In genomic region chr16:28880589-28880915, GRCh38 we compare ENCODE assay signal across 8 cellular contexts. TPM values are rescaled to one million over a fixed set of nuclear protein-coding genes. Genes with fewer than 3 reads are reported as not detected.
A peak's percentile ranks its signal among the peaks of the same experiment; 100 is the strongest.
DNase-seq lines count a peak whose midpoint lies in the region; ATAC-seq and TF ChIP-seq lines count a peak whose summit lies in the region.

No MANE protein-coding gene starts in this region.

- H3K9me3 ChIP-seq in breast epithelium = no peaks in the 10 kb centered on the region

- no peaks in the 10 kb centered on the region for H3K36me3 ChIP-seq in breast epithelium

- no peaks in the 10 kb centered on the region for H3K27me3 ChIP-seq in breast epithelium

- no peak for TF ChIP-seq CTCF in C4-2B (conservative IDR thresholded peaks at IDR 0.05)
- TF ChIP-seq CTCF in breast epithelium (IDR thresholded peaks at IDR 0.05) = no peak
- no peak for TF ChIP-seq CTCF in natural killer cell (IDR thresholded peaks at IDR 0.05)

- H3K4me1 Mint-ChIP-seq in IgD-negative memory B cell (peaks cover 0 to 3% (median 2%) of the 10 kb centered on the region in 3 donors), natural killer cell (peaks cover 10 to 27% of the 10 kb centered on the region in 2 donors)

- H3K27ac ChIP-seq in C4-2B (peak overlapping the region; percentile 66; the same call in 1 of the 2 replicates), breast epithelium (no peak overlapping the region)

- intact Hi-C loops in breast epithelium (cut with DNase I; ENCODE audit: low total_unique reads) = no loop called here
- intact Hi-C loops in natural killer cell (cut with micrococcal nuclease) = no loop called here

- no peak for TF ChIP-seq POLR2A in breast epithelium (IDR thresholded peaks at IDR 0.05)

- no peaks in the 10 kb centered on the region for H3K9me3 Mint-ChIP-seq in IgD-negative memory B cell
- H3K9me3 Mint-ChIP-seq in natural killer cell = no peaks in the 10 kb centered on the region

- no peaks in the 10 kb centered on the region for H3K36me3 Mint-ChIP-seq in IgD-negative memory B cell
- no peaks in the 10 kb centered on the region for H3K36me3 Mint-ChIP-seq in natural killer cell

- H3K27ac Mint-ChIP-seq in IgD-negative memory B cell (no peak overlapping the region), natural killer cell (peak overlapping the region in 1 of 2 donors; percentile 83)

- H3K27me3 Mint-ChIP-seq in IgD-negative memory B cell (peaks cover 6% of the 10 kb centered on the region), natural killer cell (ENCODE audit: low read depth in 2 of 2) (peaks cover 0 to 6% of the 10 kb centered on the region in 2 donors)

- ATAC-seq in natural killer cell = no peak
- ATAC-seq in HG02588 (IDR thresholded peaks at IDR 0.05; ENCODE audit: unreplicated experiment) = no peak

- peaks cover 0 to 4% of the 10 kb centered on the region in 2 donors for H3K4me1 ChIP-seq in breast epithelium

- peak overlapping the region; percentile 79 to 88 (median 85) for H3K4me3 Mint-ChIP-seq in IgD-negative memory B cell
- peak overlapping the region; percentile 68 for H3K4me3 Mint-ChIP-seq in natural killer cell

- no peak for DNase-seq in breast epithelium (ENCODE audit: low spot score in 2 of 2)
- DNase-seq in natural killer cell = no peak
- DNase-seq in GF-D8 (lab: John Stamatoyannopoulos, UW) = no peak
- no peak for DNase-seq in NCI-H1092 (lab: John Stamatoyannopoulos, UW)
- no peak for DNase-seq in iPS-NIHi11 (ENCODE audit: low spot score)

- H3K4me3 ChIP-seq in breast epithelium = peak overlapping the region in 2 of 3 donors; percentile 71 to 73

RNA-seq across cellular contexts. Expression of gene ATP2A1, which starts 2.3 kb away (rescaled TPM):
- polyA plus RNA-seq in IgD-negative memory B cell = not detected
- total RNA-seq in breast epithelium (under 1 TPM; 0.15 to 0.48 (median 0.33) TPM), natural killer cell (1 to 10 TPM in 2 of 3 donors, under 1 TPM in 1; 0.75 to 2.5 (median 1.3) TPM)

RNA-seq across cellular contexts. Expression of gene SH2B1, which starts 16.9 kb away (rescaled TPM):
- polyA plus RNA-seq in IgD-negative memory B cell = 5.2 TPM
- 10 to 100 TPM; 20.0 to 28.8 (median 23.6) TPM for total RNA-seq in breast epithelium
- total RNA-seq in natural killer cell = 100 to 1,000 TPM in 1 of 3 donors, 10 to 100 TPM in 2; 85.4 to 110 (median 91.5) TPM

RNA-seq across cellular contexts. Expression of gene TUFM, which starts 34.4 kb away (rescaled TPM):
- polyA plus RNA-seq in IgD-negative memory B cell = 139 TPM
- total RNA-seq in breast epithelium (100 to 1,000 TPM in 1 of 3 donors, 10 to 100 TPM in 2; 97.9 to 103 (median 98.4) TPM), natural killer cell (100 to 1,000 TPM; 108 to 128 (median 118) TPM)

RNA-seq across cellular contexts. Expression of gene RABEP2, which starts 44.5 kb away (rescaled TPM):
- 31.7 TPM for polyA plus RNA-seq in IgD-negative memory B cell
- 10 to 100 TPM; 14.2 to 35.1 (median 25.6) TPM for total RNA-seq in breast epithelium
- total RNA-seq in natural killer cell = 10 to 100 TPM; 53.4 to 63.4 (median 60.1) TPM

RNA-seq across cellular contexts. Expression of gene CD19, which starts 51.2 kb away (rescaled TPM):
- polyA plus RNA-seq in IgD-negative memory B cell = 185 TPM
- total RNA-seq in breast epithelium (not detected), natural killer cell (1 to 10 TPM in 1 of 3 donors, under 1 TPM in 2; 0.79 to 2.5 (median 0.96) TPM)
